14 cellular contexts compared by ENCODE assay signal in the genomic region with DNA sequence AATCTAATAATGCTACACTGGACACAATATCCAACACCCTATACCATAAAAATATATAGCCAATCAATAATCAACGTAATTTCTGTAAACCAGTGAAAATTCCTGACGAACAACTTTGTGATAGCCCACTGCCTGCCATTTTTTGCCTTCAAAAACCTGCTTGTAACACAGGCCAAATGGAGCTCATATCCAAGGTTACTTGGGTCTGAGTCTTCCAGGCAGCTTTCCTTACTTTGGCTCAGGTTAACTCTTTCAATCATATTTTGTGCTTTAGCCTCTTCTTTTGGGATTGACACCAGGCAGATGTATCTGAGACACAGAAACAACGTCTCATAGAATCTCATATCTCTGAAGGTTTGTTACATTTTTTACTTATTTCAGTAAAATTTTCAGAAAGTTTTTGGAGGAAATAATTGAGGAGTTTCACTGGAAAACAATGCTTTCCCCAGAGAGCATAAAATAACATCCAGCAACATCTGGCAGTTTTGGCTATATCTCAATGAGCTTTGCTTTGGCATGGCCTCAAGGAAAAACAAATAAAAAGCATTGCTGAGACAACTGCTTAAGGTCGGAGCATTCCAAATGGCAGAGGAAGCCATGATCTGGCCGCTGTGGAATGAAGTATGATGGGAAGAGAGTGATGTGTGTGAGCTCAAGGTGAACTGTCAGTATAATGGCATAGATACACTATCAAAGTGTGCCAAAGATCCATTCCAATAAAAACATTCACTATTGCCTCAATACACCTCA.
DNase-seq lines count a peak whose midpoint lies in the region; ATAC-seq and TF ChIP-seq lines count a peak whose summit lies in the region.
"Had no signal": no experiment of that assay in that cellular context is flagged by ENCODE, and none has a peak within 500 bp of the region (broad histone marks: within the 10 kb centered on the region; RNA-seq: fewer than 3 reads in every experiment).

No MANE protein-coding gene starts in this region.

- CTCF ChIA-PET in activated CD4-positive, alpha-beta memory T cell treated with anti-CD3 and anti-CD28 coated beads for 36 hours (lab: Charles Lee): no interaction called here

- H3K4me3 ChIP-seq in foreskin fibroblast (ENCODE audit: low read depth in 1 of 2, low read length in 2 of 2) (no peak overlapping the region), rectal smooth muscle tissue (ENCODE audit: low read length) (no peak overlapping the region)

- H3K36me3 ChIP-seq in rectal smooth muscle tissue (ENCODE audit: control insufficient read depth, insufficient read depth, low read length): no peaks in the 10 kb centered on the region

- no peak overlapping the region for H3K27ac Mint-ChIP-seq in activated CD4-positive, alpha-beta memory T cell treated with anti-CD3 and anti-CD28 coated beads for 36 hours

- H3K27me3 ChIP-seq in rectal smooth muscle tissue (ENCODE audit: control insufficient read depth, insufficient read depth, low read length): peaks cover 3% of the 10 kb centered on the region

- no peaks in the 10 kb centered on the region for H3K9me3 Mint-ChIP-seq in activated CD4-positive, alpha-beta memory T cell treated with anti-CD3 and anti-CD28 coated beads for 36 hours

- H3K9ac ChIP-seq in rectal smooth muscle tissue (ENCODE audit: low read length): no peak overlapping the region
- H3K9ac ChIP-seq: parathyroid adenoma had no signal

- no peak for TF ChIP-seq CTCF in foreskin fibroblast (IDR thresholded peaks at IDR 0.05; ENCODE audit: low read depth, low read length)

- ATAC-seq in HG02885 (IDR thresholded peaks at IDR 0.05; ENCODE audit: poor library complexity, unreplicated experiment): no peak
- ATAC-seq: esophagus mucosa had no signal

- H3K4me1 ChIP-seq in rectal smooth muscle tissue (ENCODE audit: control insufficient read depth, insufficient read depth, low read length): peaks cover 2% of the 10 kb centered on the region

- peak; percentile 35 for DNase-seq in HCEC 1CT
- DNase-seq in amniotic stem cell (lab: John Stamatoyannopoulos, UW): peak; percentile 24
- peak; percentile 61 to 82 for DNase-seq in foreskin fibroblast
- no peak for DNase-seq in activated CD4-positive, alpha-beta memory T cell treated with anti-CD3 and anti-CD28 coated beads for 36 hours
- no peak for DNase-seq in ACHN
- DNase-seq in retina: no peak
- DNase-seq: activated CD8-positive, alpha-beta memory T cell treated with anti-CD3 and anti-CD28 coated beads, Interleukin-2, amount 50 U/mL, for 48 hours; Calu3; kidney; NCI-H2227 treated with DMSO at 0.1 percent for 48 hours had no signal

- in situ Hi-C loops in ACHN (cut with HindIII; ENCODE audit: low pct_ligation_motif_present, low pct_unique_long_range_greater_than_20kb, low sequenced_read_pairs): no loop called here

- POLR2A ChIA-PET in activated CD4-positive, alpha-beta memory T cell treated with anti-CD3 and anti-CD28 coated beads for 36 hours (lab: Charles Lee): no interaction called here

- H3K4me1 Mint-ChIP-seq in activated CD4-positive, alpha-beta memory T cell treated with anti-CD3 and anti-CD28 coated beads for 36 hours (ENCODE audit: low read depth): peaks cover 10% of the 10 kb centered on the region

- H3K27me3 Mint-ChIP-seq in activated CD4-positive, alpha-beta memory T cell treated with anti-CD3 and anti-CD28 coated beads for 36 hours: no peaks in the 10 kb centered on the region

- no peak overlapping the region for H3K4me3 Mint-ChIP-seq in activated CD4-positive, alpha-beta memory T cell treated with anti-CD3 and anti-CD28 coated beads for 36 hours

- intact Hi-C loops in activated CD4-positive, alpha-beta memory T cell treated with anti-CD3 and anti-CD28 coated beads for 36 hours (cut with micrococcal nuclease): no loop called here

- H3K36me3 Mint-ChIP-seq in activated CD4-positive, alpha-beta memory T cell treated with anti-CD3 and anti-CD28 coated beads for 36 hours: no peaks in the 10 kb centered on the region

- H3K27ac ChIP-seq in rectal smooth muscle tissue (ENCODE audit: low read depth, low read length): peak overlapping the region; percentile 12
- H3K27ac ChIP-seq: parathyroid adenoma had no signal

Comparison
In these comparisons a context has a peak if more than half of its experiments do, and no peak if none do; other contexts are left out.
1. DNase-seq: peak in HCEC 1CT (single experiment), amniotic stem cell (single experiment) and foreskin fibroblast (2 of 2); none in activated CD4-positive, alpha-beta memory T cell treated with anti-CD3 and anti-CD28 coated beads for 36 hours (single experiment), ACHN (single experiment) and retina (single experiment).